ENCODE assay signal across 8 cellular contexts in the genomic region with DNA sequence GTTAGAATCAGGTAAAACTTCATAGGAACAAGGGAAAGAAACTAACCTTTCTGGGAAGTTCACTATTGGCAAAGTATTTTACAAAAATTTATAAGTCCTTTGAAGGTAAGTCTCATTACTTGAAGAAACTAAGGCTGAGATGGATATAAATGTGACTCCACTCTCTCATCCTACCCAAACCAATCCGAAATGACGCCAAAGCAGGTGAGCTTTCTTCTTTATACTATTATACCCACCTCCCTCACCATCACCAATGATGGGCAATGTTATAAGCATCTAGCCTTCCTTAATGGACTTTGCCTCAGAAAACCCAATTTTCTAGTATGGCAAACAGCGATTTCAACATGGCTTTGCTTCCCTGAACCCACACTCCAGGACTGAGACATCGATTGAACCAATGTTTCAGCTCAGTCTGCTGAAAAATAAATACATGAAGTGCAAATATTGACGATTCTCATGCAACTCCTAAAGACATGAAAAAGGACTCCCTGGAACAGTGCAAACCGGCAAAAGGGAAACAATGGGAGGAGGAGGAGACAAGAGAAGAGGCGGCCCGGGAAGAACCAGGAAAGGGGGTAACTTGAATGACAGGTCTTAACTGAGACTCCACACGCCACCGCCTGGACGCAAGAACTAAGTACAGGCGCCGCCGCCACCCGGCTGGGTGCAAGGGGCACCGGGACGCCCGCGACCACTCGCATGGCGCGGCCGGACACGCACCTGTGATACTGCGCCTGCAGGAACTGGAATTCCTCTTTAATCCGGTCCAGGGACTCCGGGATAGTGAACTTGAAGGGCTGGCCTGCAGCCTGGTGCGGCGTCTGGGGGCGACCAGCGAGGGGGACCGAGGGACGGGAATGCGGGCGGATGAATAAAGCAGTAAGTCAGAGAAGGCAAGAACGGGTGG. TPM values are rescaled to one million over a fixed set of nuclear protein-coding genes. Genes with fewer than 3 reads are reported as not detected.
DNase-seq lines count a peak whose midpoint lies in the region; ATAC-seq lines count a peak whose summit lies in the region.

No MANE protein-coding gene starts in this region.

- H3K4me3 Mint-ChIP-seq in naive thymus-derived CD4-positive, alpha-beta T cell: peak overlapping the region in 3 of 10 donors; percentile 72 to 84 (median 77)

- H3K27me3 ChIP-seq in naive thymus-derived CD4-positive, alpha-beta T cell (ENCODE audit: control insufficient read depth in 2 of 2, insufficient read depth in 2 of 2, low read length in 2 of 2): no peaks in the 10 kb centered on the region

- ATAC-seq in HG03196 (IDR thresholded peaks at IDR 0.05; ENCODE audit: unreplicated experiment): peak; percentile 32
- no peak for ATAC-seq in naive thymus-derived CD4-positive, alpha-beta T cell

- peak overlapping the region in 2 of 9 donors; percentile 49 to 83 for H3K27ac Mint-ChIP-seq in naive thymus-derived CD4-positive, alpha-beta T cell

- no peak overlapping the region for H3K4me3 ChIP-seq in naive thymus-derived CD4-positive, alpha-beta T cell (ENCODE audit: low read length)

- H3K4me1 ChIP-seq in naive thymus-derived CD4-positive, alpha-beta T cell (ENCODE audit: control insufficient read depth in 2 of 2, insufficient read depth in 2 of 2, low read length in 2 of 2): no peaks in the 10 kb centered on the region

- H3K36me3 ChIP-seq in naive thymus-derived CD4-positive, alpha-beta T cell (ENCODE audit: control insufficient read depth in 2 of 3, insufficient read depth in 3 of 3, low read length in 3 of 3): no peaks in the 10 kb centered on the region

- DNase-seq in DMS53 (lab: John Stamatoyannopoulos, UW) (peak; percentile 90), NCI-H345 treated with DMSO at 0.1 percent for 48 hours (lab: John Stamatoyannopoulos, UW; ENCODE audit: unreplicated experiment) (peak; percentile 61), foreskin melanocyte (peak; percentile 78), ureter (ENCODE audit: low spot score) (peak; percentile 86)
- peak; percentile 24 for DNase-seq in activated gamma-delta T cell treated with anti-CD3 and anti-CD28 coated beads, Interleukin-2, amount 50 U/mL, for 16 hours (ENCODE audit: low read depth)
- peak in 7 of 9 donors; percentile 9 to 37 (median 14) for DNase-seq in naive thymus-derived CD4-positive, alpha-beta T cell
- no peak for DNase-seq in activated CD4-positive, CD25-positive, alpha-beta regulatory T cell treated with anti-CD3 and anti-CD28 coated beads, Interleukin-2, amount 50 U/mL, for 72 hours

- intact Hi-C loops in naive thymus-derived CD4-positive, alpha-beta T cell (cut with micrococcal nuclease): loop anchor here in 1 of 2 donors (2.0 kb wide), 1 partner anchor 1512 kb away; no protein-coding TSS in a partner anchor

- H3K9me3 Mint-ChIP-seq in naive thymus-derived CD4-positive, alpha-beta T cell: peaks cover 0 to 4% (median 0%) of the 10 kb centered on the region in 11 donors

- peaks cover 7 to 27% (median 16%) of the 10 kb centered on the region in 7 donors for H3K4me1 Mint-ChIP-seq in naive thymus-derived CD4-positive, alpha-beta T cell

- POLR2A ChIA-PET in naive thymus-derived CD4-positive, alpha-beta T cell (lab: Charles Lee): no interaction called here

- peaks cover 4 to 23% (median 8%) of the 10 kb centered on the region in 5 donors for H3K27me3 Mint-ChIP-seq in naive thymus-derived CD4-positive, alpha-beta T cell

- H3K36me3 Mint-ChIP-seq in naive thymus-derived CD4-positive, alpha-beta T cell: no peaks in the 10 kb centered on the region

- H3K27ac ChIP-seq in naive thymus-derived CD4-positive, alpha-beta T cell (ENCODE audit: low read depth, low read length): no peak overlapping the region

- H3K9me3 ChIP-seq in naive thymus-derived CD4-positive, alpha-beta T cell (ENCODE audit: control insufficient read depth in 2 of 3, low read length in 3 of 3): no peaks in the 10 kb centered on the region

- CTCF ChIA-PET in naive thymus-derived CD4-positive, alpha-beta T cell (lab: Charles Lee): no interaction called here

RNA-seq across cellular contexts. Expression of gene TLE1, which starts 2.5 kb away (rescaled TPM):
- total RNA-seq in naive thymus-derived CD4-positive, alpha-beta T cell: 1 to 10 TPM in 4 of 5 experiments, not detected in 1; 1.2 to 7.1 (median 2.0) TPM
- polyA plus RNA-seq in naive thymus-derived CD4-positive, alpha-beta T cell: 1 to 10 TPM in 1 of 2 donors, under 1 TPM in 1; 0.46 to 3.5 TPM
- 74.0 TPM for total RNA-seq in ureter
